Comparison of ENCODE assay signal across 8 cellular contexts in genomic region chr15:90413411-90414379, GRCh38. TPM values are rescaled to one million over a fixed set of nuclear protein-coding genes. Genes with fewer than 3 reads are reported as not detected.
DNase-seq lines count a peak whose midpoint lies in the region; ATAC-seq and TF ChIP-seq lines count a peak whose summit lies in the region.

No MANE protein-coding gene starts in this region.

- peak overlapping the region; percentile 35 for H3K27ac Mint-ChIP-seq in T-helper 1 cell treated with Interleukin-12 subunit alpha and Interleukin-12 subunit beta and Interleukin-4 antibody, amounts not matched to agents 30 μg/mL and 1 μg/mL, for 36 hours
- H3K27ac Mint-ChIP-seq in activated T-helper 1 cell treated with anti-CD3 and anti-CD28 coated beads, Interleukin-12 subunit alpha, Interleukin-12 subunit beta, Interleukin-2, Interleukin-4 antibody, amounts not matched to agents 30 ng/mL and 10 ng/mL and 1 ng/mL, durations not matched to agents 14 hours and 24 hours and 36 hours, result peak overlapping the region; percentile 74

- WGBS in stomach, 5 donors, result 35 to 48% (median 39%) methylated on average over 10 of the region's 10 CpGs

- peaks cover 29 to 63% (median 41%) of the 10 kb centered on the region in 4 donors for H3K4me1 ChIP-seq in stomach

- H3K27me3 ChIP-seq in stomach, result no peaks in the 10 kb centered on the region

- peak overlapping the region; percentile 48 for H3K4me3 Mint-ChIP-seq in T-helper 1 cell treated with Interleukin-12 subunit alpha and Interleukin-12 subunit beta and Interleukin-4 antibody, amounts not matched to agents 30 μg/mL and 1 μg/mL, for 36 hours
- peak overlapping the region; percentile 49 for H3K4me3 Mint-ChIP-seq in activated T-helper 1 cell treated with anti-CD3 and anti-CD28 coated beads, Interleukin-12 subunit alpha, Interleukin-12 subunit beta, Interleukin-2, Interleukin-4 antibody, amounts not matched to agents 30 ng/mL and 10 ng/mL and 1 ng/mL, durations not matched to agents 14 hours and 24 hours and 36 hours

- TF ChIP-seq EP300 in stomach (IDR thresholded peaks at IDR 0.05), result no peak

- ATAC-seq in left cardiac atrium (peak; percentile 34 to 56), GM18517 (IDR thresholded peaks at IDR 0.05; ENCODE audit: unreplicated experiment) (no peak), GM21529 (IDR thresholded peaks at IDR 0.05; ENCODE audit: unreplicated experiment) (no peak)

- H3K4me1 Mint-ChIP-seq in T-helper 1 cell treated with Interleukin-12 subunit alpha and Interleukin-12 subunit beta and Interleukin-4 antibody, amounts not matched to agents 30 μg/mL and 1 μg/mL, for 36 hours (ENCODE audit: low read depth), result peaks cover 52% of the 10 kb centered on the region
- H3K4me1 Mint-ChIP-seq in activated T-helper 1 cell treated with anti-CD3 and anti-CD28 coated beads, Interleukin-12 subunit alpha, Interleukin-12 subunit beta, Interleukin-2, Interleukin-4 antibody, amounts not matched to agents 30 ng/mL and 10 ng/mL and 1 ng/mL, durations not matched to agents 14 hours and 24 hours and 36 hours (ENCODE audit: low read depth), result peaks cover 81% of the 10 kb centered on the region

- H3K36me3 Mint-ChIP-seq in T-helper 1 cell treated with Interleukin-12 subunit alpha and Interleukin-12 subunit beta and Interleukin-4 antibody, amounts not matched to agents 30 μg/mL and 1 μg/mL, for 36 hours (ENCODE audit: low read depth), result peaks cover 40% of the 10 kb centered on the region
- peaks cover 35% of the 10 kb centered on the region for H3K36me3 Mint-ChIP-seq in activated T-helper 1 cell treated with anti-CD3 and anti-CD28 coated beads, Interleukin-12 subunit alpha, Interleukin-12 subunit beta, Interleukin-2, Interleukin-4 antibody, amounts not matched to agents 30 ng/mL and 10 ng/mL and 1 ng/mL, durations not matched to agents 14 hours and 24 hours and 36 hours (ENCODE audit: low read depth)

- no peaks in the 10 kb centered on the region for H3K27me3 Mint-ChIP-seq in T-helper 1 cell treated with Interleukin-12 subunit alpha and Interleukin-12 subunit beta and Interleukin-4 antibody, amounts not matched to agents 30 μg/mL and 1 μg/mL, for 36 hours (ENCODE audit: low read depth)
- H3K27me3 Mint-ChIP-seq in activated T-helper 1 cell treated with anti-CD3 and anti-CD28 coated beads, Interleukin-12 subunit alpha, Interleukin-12 subunit beta, Interleukin-2, Interleukin-4 antibody, amounts not matched to agents 30 ng/mL and 10 ng/mL and 1 ng/mL, durations not matched to agents 14 hours and 24 hours and 36 hours (ENCODE audit: insufficient read depth), result no peaks in the 10 kb centered on the region

- intact Hi-C loops in activated T-helper 1 cell treated with anti-CD3 and anti-CD28 coated beads, Interleukin-12 subunit alpha, Interleukin-12 subunit beta, Interleukin-2, Interleukin-4 antibody, amounts not matched to agents 30 ng/mL and 10 ng/mL and 1 ng/mL, durations not matched to agents 14 hours and 24 hours and 36 hours (cut with micrococcal nuclease), result loop anchor here (5.0 kb wide), 1 partner anchor 274 kb away; no protein-coding TSS in a partner anchor
- intact Hi-C loops in left cardiac atrium (cut with DNase I) (no loop called here), stomach (cut with DNase I; ENCODE audit: low total_unique reads) (no loop called here)

- H3K9me3 Mint-ChIP-seq in T-helper 1 cell treated with Interleukin-12 subunit alpha and Interleukin-12 subunit beta and Interleukin-4 antibody, amounts not matched to agents 30 μg/mL and 1 μg/mL, for 36 hours, result peaks cover 3% of the 10 kb centered on the region
- H3K9me3 Mint-ChIP-seq in activated T-helper 1 cell treated with anti-CD3 and anti-CD28 coated beads, Interleukin-12 subunit alpha, Interleukin-12 subunit beta, Interleukin-2, Interleukin-4 antibody, amounts not matched to agents 30 ng/mL and 10 ng/mL and 1 ng/mL, durations not matched to agents 14 hours and 24 hours and 36 hours, result peaks cover 10% of the 10 kb centered on the region

- peaks cover 0 to 4% (median 0%) of the 10 kb centered on the region in 4 donors for H3K36me3 ChIP-seq in stomach

- peak overlapping the region in 4 of 5 donors; percentile 43 to 83 (median 62) for H3K27ac ChIP-seq in stomach

- H3K4me3 ChIP-seq in stomach, result no peak overlapping the region

- DNase-seq in T-helper 1 cell, result no peak
- DNase-seq in activated T-helper 1 cell treated with anti-CD3 and anti-CD28 coated beads, Interleukin-12 subunit alpha, Interleukin-12 subunit beta, Interleukin-2, Interleukin-4 antibody, amounts not matched to agents 30 ng/mL and 10 ng/mL and 1 ng/mL, durations not matched to agents 14 hours and 24 hours and 36 hours (ENCODE audit: low spot score), result no peak
- DNase-seq in left cardiac atrium, result no peak
- DNase-seq in stomach, result no peak
- no peak for DNase-seq in stimulated activated CD4-positive, alpha-beta T cell treated with anti-CD3 and anti-CD28 coated beads, Interleukin-4, amount 100 ng/mL, for 24 hours

- TF ChIP-seq CTCF in stomach (IDR thresholded peaks at IDR 0.05), result no peak

- no peak for TF ChIP-seq POLR2A in stomach (IDR thresholded peaks at IDR 0.05)

- no peaks in the 10 kb centered on the region for H3K9me3 ChIP-seq in stomach

RNA-seq across cellular contexts. Expression of gene IQGAP1, which starts 25.7 kb away (rescaled TPM):
- total RNA-seq in activated T-helper 1 cell treated with anti-CD3 and anti-CD28 coated beads, Interleukin-12 subunit alpha, Interleukin-12 subunit beta, Interleukin-2, Interleukin-4 antibody, amounts not matched to agents 30 ng/mL and 10 ng/mL and 1 ng/mL, durations not matched to agents 14 hours and 24 hours and 36 hours, result 144 and 149 TPM in 2 replicates
- 10 to 100 TPM; 70.4 to 79.2 TPM for total RNA-seq in left cardiac atrium
- 100 to 1,000 TPM in 3 of 5 donors, 10 to 100 TPM in 2; 74.1 to 222 (median 160) TPM for total RNA-seq in stomach
- polyA plus RNA-seq in stomach, result 10 to 100 TPM; 22.3 to 64.5 (median 43.7) TPM

Comparison
In these comparisons a context has a peak if more than half of its experiments do, and no peak if none do; other contexts are left out.
1. ATAC-seq: peak in left cardiac atrium (2 of 2); none in GM18517 (single experiment) and GM21529 (single experiment).